15 cellular contexts compared by ENCODE assay signal in the genomic region with DNA sequence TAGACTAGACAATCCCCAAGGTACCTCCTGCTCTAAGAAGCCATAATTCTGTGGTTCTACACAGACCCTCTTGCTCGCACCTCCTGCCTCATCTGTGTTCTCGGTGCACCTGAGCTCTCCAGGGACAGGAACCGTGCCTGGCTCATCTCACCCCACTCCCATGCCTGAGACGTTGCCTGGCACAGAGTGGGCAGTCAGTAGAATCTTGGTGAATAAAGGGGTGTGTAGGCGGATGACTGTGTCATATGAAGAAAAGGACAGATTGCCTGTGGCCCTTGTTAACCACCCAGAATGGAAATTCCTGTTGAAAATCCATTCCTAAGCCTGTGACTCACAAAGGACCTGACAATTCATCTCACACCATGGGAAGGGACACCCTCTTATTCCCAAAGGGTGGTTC.
"Had no signal": no experiment of that assay in that cellular context is flagged by ENCODE, and none has a peak within 500 bp of the region (broad histone marks: within the 10 kb centered on the region; RNA-seq: fewer than 3 reads in every experiment).

No MANE protein-coding gene starts in this region.

- H3K9me3 Mint-ChIP-seq: central memory CD8-positive, alpha-beta T cell; effector memory CD8-positive, alpha-beta T cell; neural crest cell had no signal

- DNase-seq: activated CD4-positive, alpha-beta memory T cell treated with anti-CD3 and anti-CD28 coated beads, Interleukin-2, amount 10 ng/mL, durations not matched to agents 7 days and 5 days; activated CD4-positive, alpha-beta T cell treated with anti-CD3 and anti-CD28 coated beads for 1 hour; activated CD8-positive, alpha-beta memory T cell treated with anti-CD3 and anti-CD28 coated beads, Interleukin-2, amount 50 U/mL, for 48 hours; activated gamma-delta T cell; effector memory CD8-positive, alpha-beta T cell; erythroblast; hippocampal formation; pancreas; SIG-M5; stimulated activated naive B cell treated with anti-CD40 and anti-IgM and Interleukin-4, amounts not matched to agents 10 μg/mL and 1 μg/mL and 100 μg/mL, for 72 hours; upper lobe of left lung had no signal

- H3K36me3 ChIP-seq: pancreas, upper lobe of left lung had no signal

- H3K4me1 Mint-ChIP-seq: activated CD4-positive, alpha-beta memory T cell treated with anti-CD3 and anti-CD28 coated beads, Interleukin-2, amount 10 ng/mL, durations not matched to agents 7 days and 5 days; central memory CD8-positive, alpha-beta T cell had no signal

- H3K27ac ChIP-seq: pancreas, skin epidermis, upper lobe of left lung had no signal

- H3K27ac Mint-ChIP-seq: activated CD4-positive, alpha-beta memory T cell treated with anti-CD3 and anti-CD28 coated beads, Interleukin-2, amount 10 ng/mL, durations not matched to agents 7 days and 5 days; dendritic cell treated with granulocyte-macrophage colony-stimulating factor and Interleukin-4, amounts not matched to agents 40 ng/mL and 50 ng/mL, for 4 days; effector memory CD8-positive, alpha-beta T cell; stimulated activated naive B cell treated with anti-CD40 and anti-IgM and Interleukin-4, amounts not matched to agents 10 μg/mL and 1 μg/mL and 100 μg/mL, for 72 hours had no signal

- ATAC-seq: effector memory CD8-positive, alpha-beta T cell; pancreas had no signal

- H3K36me3 Mint-ChIP-seq: stimulated activated naive B cell treated with anti-CD40 and anti-IgM and Interleukin-4, amounts not matched to agents 10 μg/mL and 1 μg/mL and 100 μg/mL, for 72 hours had no signal

- H3K4me3 Mint-ChIP-seq: activated CD4-positive, alpha-beta memory T cell treated with anti-CD3 and anti-CD28 coated beads, Interleukin-2, amount 10 ng/mL, durations not matched to agents 7 days and 5 days; central memory CD8-positive, alpha-beta T cell; dendritic cell treated with granulocyte-macrophage colony-stimulating factor and Interleukin-4, amounts not matched to agents 40 ng/mL and 50 ng/mL, for 4 days; effector memory CD8-positive, alpha-beta T cell; neural crest cell; stimulated activated naive B cell treated with anti-CD40 and anti-IgM and Interleukin-4, amounts not matched to agents 10 μg/mL and 1 μg/mL and 100 μg/mL, for 72 hours had no signal

- H3K4me3 ChIP-seq: pancreas, skin epidermis, upper lobe of left lung had no signal

- H3K27me3 ChIP-seq: pancreas, upper lobe of left lung had no signal

- H3K4me1 ChIP-seq: pancreas, upper lobe of left lung had no signal

- H3K9me3 ChIP-seq: pancreas had no signal
